Comparison of ENCODE assay signal across 1 cellular context in the genomic region with DNA sequence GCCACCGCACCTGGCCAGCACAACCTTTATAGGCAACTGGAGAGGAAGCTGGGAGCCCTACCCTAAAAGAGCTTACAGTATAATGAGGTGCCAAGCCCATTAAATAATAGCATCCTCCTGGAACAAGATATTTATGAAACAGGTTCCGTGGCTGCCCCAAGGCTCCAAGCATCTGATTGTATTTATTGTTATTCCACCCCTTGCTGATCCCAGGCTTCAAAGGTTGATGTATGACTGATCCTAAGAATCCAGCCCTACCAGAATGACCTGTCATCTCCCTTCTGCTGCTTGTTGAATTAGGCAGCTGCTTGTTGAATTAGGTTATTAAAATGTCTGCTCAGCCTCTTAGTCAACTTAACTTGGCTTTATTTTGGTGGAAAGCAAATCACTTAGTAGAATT.
TF ChIP-seq lines count a peak whose summit lies in the region.

No MANE protein-coding gene starts in this region.

TF ChIP-seq in IMR-90, 13 proteins besides CTCF, POLR2A, EP300 and RAD21:
- TF ChIP-seq MAFK (IDR thresholded peaks at IDR 0.05; ENCODE audit: low read depth, low read length), result no peak
- TF ChIP-seq, protein P1, sequence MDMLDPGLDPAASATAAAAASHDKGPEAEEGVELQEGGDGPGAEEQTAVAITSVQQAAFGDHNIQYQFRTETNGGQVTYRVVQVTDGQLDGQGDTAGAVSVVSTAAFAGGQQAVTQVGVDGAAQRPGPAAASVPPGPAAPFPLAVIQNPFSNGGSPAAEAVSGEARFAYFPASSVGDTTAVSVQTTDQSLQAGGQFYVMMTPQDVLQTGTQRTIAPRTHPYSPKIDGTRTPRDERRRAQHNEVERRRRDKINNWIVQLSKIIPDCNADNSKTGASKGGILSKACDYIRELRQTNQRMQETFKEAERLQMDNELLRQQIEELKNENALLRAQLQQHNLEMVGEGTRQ (IDR thresholded peaks at IDR 0.05; ENCODE audit: low read depth, low read length), result no peak
- no peak for TF ChIP-seq CHD1 (IDR thresholded peaks at IDR 0.05; ENCODE audit: low read depth, low read length)
- no peak for TF ChIP-seq NFE2L2 (IDR thresholded peaks at IDR 0.05; ENCODE audit: low read depth, low read length)
- no peak for TF ChIP-seq MXI1 (IDR thresholded peaks at IDR 0.05; ENCODE audit: borderline replicate concordance, low read depth, low read length)
TF ChIP-seq in IMR-90: peak in this region for 0.
